In the genomic region with DNA sequence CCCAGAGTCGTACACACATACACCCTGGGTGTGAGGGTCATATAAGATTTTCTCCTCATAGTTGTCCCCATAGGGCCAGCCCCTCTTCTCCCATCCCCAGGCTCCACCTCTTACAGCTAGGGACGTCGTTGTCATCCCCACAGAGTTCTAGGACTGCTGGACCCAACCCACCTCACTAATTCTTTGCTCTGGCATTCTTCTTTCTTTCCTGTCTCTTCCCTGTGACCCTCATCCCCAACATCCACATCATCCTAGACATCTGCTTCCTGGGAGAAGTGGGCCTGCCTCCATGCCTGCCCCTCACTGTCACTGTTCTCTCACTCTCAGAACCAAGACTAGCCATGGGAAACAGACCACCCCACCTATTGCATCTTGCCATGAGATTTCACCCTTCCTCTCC, we compare ENCODE assay signal across 7 cellular contexts. TPM values are rescaled to one million over a fixed set of nuclear protein-coding genes. Genes with fewer than 3 reads are reported as not detected.
DNase-seq lines count a peak whose midpoint lies in the region; ATAC-seq and TF ChIP-seq lines count a peak whose summit lies in the region.

No MANE protein-coding gene starts in this region.

- H3K4me3 Mint-ChIP-seq in activated T-helper 2 cell treated with anti-CD3 and anti-CD28 coated beads, Interferon-gamma antibody, Interleukin-2, Interleukin-4, amounts not matched to agents 10 μg/mL and 5 μg/mL and 100 μg/mL, durations not matched to agents 14 hours and 24 hours and 36 hours (ENCODE audit: low read depth) = peak overlapping the region; percentile 91
- H3K4me3 Mint-ChIP-seq in stimulated activated naive CD8-positive, alpha-beta T cell treated with anti-CD3 and anti-CD28 coated beads, Interleukin-15, amount 100 ng/mL, for 72 hours = peak overlapping the region; percentile 88 to 92

- intact Hi-C loops in activated T-helper 2 cell treated with anti-CD3 and anti-CD28 coated beads, Interferon-gamma antibody, Interleukin-2, Interleukin-4, amounts not matched to agents 10 μg/mL and 5 μg/mL and 100 μg/mL, durations not matched to agents 14 hours and 24 hours and 36 hours (cut with micrococcal nuclease) = loop anchor here (5.0 kb wide), 1 partner anchor 282 kb away; no protein-coding TSS in a partner anchor

- H3K4me1 ChIP-seq in iPS-20b (ENCODE audit: insufficient read depth, low read length) = peaks cover 9% of the 10 kb centered on the region; the same call in 1 of the 2 replicates

- H3K4me3 ChIP-seq in HL-60 (replicated peaks; ENCODE audit: insufficient read depth, low read length) = peak overlapping the region; percentile 89
- peak overlapping the region; percentile 99 for H3K4me3 ChIP-seq in iPS-20b (ENCODE audit: low read length)

- peaks cover 49% of the 10 kb centered on the region for H3K36me3 Mint-ChIP-seq in activated T-helper 2 cell treated with anti-CD3 and anti-CD28 coated beads, Interferon-gamma antibody, Interleukin-2, Interleukin-4, amounts not matched to agents 10 μg/mL and 5 μg/mL and 100 μg/mL, durations not matched to agents 14 hours and 24 hours and 36 hours (ENCODE audit: low read depth)

- peaks cover 49% of the 10 kb centered on the region for H3K4me1 Mint-ChIP-seq in activated T-helper 2 cell treated with anti-CD3 and anti-CD28 coated beads, Interferon-gamma antibody, Interleukin-2, Interleukin-4, amounts not matched to agents 10 μg/mL and 5 μg/mL and 100 μg/mL, durations not matched to agents 14 hours and 24 hours and 36 hours (ENCODE audit: low read depth)
- H3K4me1 Mint-ChIP-seq in stimulated activated naive CD8-positive, alpha-beta T cell treated with anti-CD3 and anti-CD28 coated beads, Interleukin-15, amount 100 ng/mL, for 72 hours = peaks cover 66% of the 10 kb centered on the region

- no peak for TF ChIP-seq CTCF in HL-60 (IDR thresholded peaks at IDR 0.05; ENCODE audit: insufficient read depth, low read length)

- H3K27me3 ChIP-seq in HL-60 (ENCODE audit: insufficient read depth, poor library complexity, severe bottlenecking) (no peaks in the 10 kb centered on the region), iPS-20b (ENCODE audit: insufficient read depth, low read length) (no peaks in the 10 kb centered on the region)

- H3K27ac ChIP-seq in HL-60 (replicated peaks) = peak overlapping the region; percentile 68; the same call in 1 of the 2 replicates
- no peak overlapping the region for H3K27ac ChIP-seq in iPS-20b (ENCODE audit: low read length)

- peaks cover 30% of the 10 kb centered on the region for H3K36me3 ChIP-seq in iPS-20b (ENCODE audit: insufficient read depth, low read depth, low read length)

- peak overlapping the region; percentile 95 for H3K9ac ChIP-seq in iPS-20b (ENCODE audit: low read depth, low read length)

- no peaks in the 10 kb centered on the region for H3K27me3 Mint-ChIP-seq in activated T-helper 2 cell treated with anti-CD3 and anti-CD28 coated beads, Interferon-gamma antibody, Interleukin-2, Interleukin-4, amounts not matched to agents 10 μg/mL and 5 μg/mL and 100 μg/mL, durations not matched to agents 14 hours and 24 hours and 36 hours (ENCODE audit: low read depth)
- no peaks in the 10 kb centered on the region for H3K27me3 Mint-ChIP-seq in stimulated activated naive CD8-positive, alpha-beta T cell treated with anti-CD3 and anti-CD28 coated beads, Interleukin-15, amount 100 ng/mL, for 72 hours

- H3K27ac Mint-ChIP-seq in activated T-helper 2 cell treated with anti-CD3 and anti-CD28 coated beads, Interferon-gamma antibody, Interleukin-2, Interleukin-4, amounts not matched to agents 10 μg/mL and 5 μg/mL and 100 μg/mL, durations not matched to agents 14 hours and 24 hours and 36 hours = peak overlapping the region; percentile 79
- peak overlapping the region; percentile 94 to 97 for H3K27ac Mint-ChIP-seq in stimulated activated naive CD8-positive, alpha-beta T cell treated with anti-CD3 and anti-CD28 coated beads, Interleukin-15, amount 100 ng/mL, for 72 hours

- ATAC-seq in stimulated activated naive CD8-positive, alpha-beta T cell treated with anti-CD3 and anti-CD28 coated beads, Interleukin-15, amount 100 ng/mL, for 72 hours = no peak
- no peak for ATAC-seq in GM19324 (IDR thresholded peaks at IDR 0.05; ENCODE audit: low FRiP score, unreplicated experiment)

- no peaks in the 10 kb centered on the region for H3K9me3 Mint-ChIP-seq in activated T-helper 2 cell treated with anti-CD3 and anti-CD28 coated beads, Interferon-gamma antibody, Interleukin-2, Interleukin-4, amounts not matched to agents 10 μg/mL and 5 μg/mL and 100 μg/mL, durations not matched to agents 14 hours and 24 hours and 36 hours
- H3K9me3 Mint-ChIP-seq in stimulated activated naive CD8-positive, alpha-beta T cell treated with anti-CD3 and anti-CD28 coated beads, Interleukin-15, amount 100 ng/mL, for 72 hours = no peaks in the 10 kb centered on the region

- H3K9me3 ChIP-seq in iPS-20b (ENCODE audit: insufficient read depth, low read depth, low read length) = no peaks in the 10 kb centered on the region

- DNase-seq in HL-60 (ENCODE audit: low read depth in 1 of 2, low spot score in 1 of 2) (no peak), DMS79 treated with DMSO at 0.1 percent for 48 hours (lab: John Stamatoyannopoulos, UW) (no peak), cerebellum (ENCODE audit: low spot score) (no peak)
- no peak for DNase-seq in activated T-helper 2 cell treated with anti-CD3 and anti-CD28 coated beads, Interferon-gamma antibody, Interleukin-2, Interleukin-4, amounts not matched to agents 10 μg/mL and 5 μg/mL and 100 μg/mL, durations not matched to agents 14 hours and 24 hours and 36 hours (ENCODE audit: low spot score)
- DNase-seq in stimulated activated naive CD8-positive, alpha-beta T cell treated with anti-CD3 and anti-CD28 coated beads, Interleukin-15, amount 100 ng/mL, for 72 hours = no peak

RNA-seq across cellular contexts. Expression of a gene that starts 1.1 kb away (rescaled TPM):
- total RNA-seq in activated T-helper 2 cell treated with anti-CD3 and anti-CD28 coated beads, Interferon-gamma antibody, Interleukin-2, Interleukin-4, amounts not matched to agents 10 μg/mL and 5 μg/mL and 100 μg/mL, durations not matched to agents 14 hours and 24 hours and 36 hours = 175 and 182 TPM in 2 replicates
- total RNA-seq in cerebellum = 29.3 TPM
